Comparison of ENCODE assay signal across 18 cellular contexts in the genomic region with DNA sequence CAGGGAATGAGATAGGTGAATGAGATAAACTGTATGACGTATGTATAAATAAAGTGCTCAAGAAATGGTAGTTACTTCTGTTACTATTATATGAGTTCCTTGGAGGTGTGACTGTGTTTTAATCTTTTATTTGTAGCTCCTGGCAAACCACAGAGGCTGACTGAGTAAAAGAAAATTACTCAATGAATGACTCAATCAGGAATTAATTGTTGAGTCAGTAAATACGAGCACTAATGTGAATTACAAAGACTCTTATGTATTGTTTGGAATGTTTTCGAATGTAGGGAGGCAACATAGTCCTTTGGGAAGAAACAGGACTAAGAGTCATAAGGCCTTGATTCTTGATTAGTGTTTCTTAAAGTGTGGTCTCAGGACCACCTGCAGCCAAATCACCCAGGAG. TPM values are rescaled to one million over a fixed set of nuclear protein-coding genes. Genes with fewer than 3 reads are reported as not detected.
DNase-seq lines count a peak whose midpoint lies in the region; ATAC-seq and TF ChIP-seq lines count a peak whose summit lies in the region.
"Had no signal": no experiment of that assay in that cellular context is flagged by ENCODE, and none has a peak within 500 bp of the region (broad histone marks: within the 10 kb centered on the region; RNA-seq: fewer than 3 reads in every experiment).

No MANE protein-coding gene starts in this region.

- no peaks in the 10 kb centered on the region for H3K27me3 ChIP-seq in osteoblast (ENCODE audit: insufficient read depth, low read length)
- H3K27me3 ChIP-seq: BE2C had no signal

- peaks cover 3% of the 10 kb centered on the region for H3K27me3 Mint-ChIP-seq in activated naive CD4-positive, alpha-beta T cell treated with anti-CD3 and anti-CD28 coated beads for 36 hours (ENCODE audit: low read depth)
- H3K27me3 Mint-ChIP-seq: stimulated activated memory B cell treated with anti-CD40 and anti-IgM and Interleukin-4, amounts not matched to agents 10 μg/mL and 1 μg/mL and 100 μg/mL, for 72 hours had no signal

- DNase-seq in Daoy (ENCODE audit: low read depth) = peak; percentile 40
- peak; percentile 70 for DNase-seq in RWPE1 (ENCODE audit: low spot score)
- DNase-seq in fibroblast of gingiva (ENCODE audit: low read depth) = peak; percentile 85
- DNase-seq in osteoblast (ENCODE audit: insufficient read length, low spot score, missing footprints) = peak; percentile 0
- no peak for DNase-seq in T1000 (lab: John Stamatoyannopoulos, UW)
- no peak for DNase-seq in GM19238 (ENCODE audit: insufficient read length, low spot score)
- no peak for DNase-seq in activated naive CD4-positive, alpha-beta T cell treated with anti-CD3 and anti-CD28 coated beads for 36 hours
- DNase-seq: activated CD4-positive, CD25-positive, alpha-beta regulatory T cell treated with anti-CD3 and anti-CD28 coated beads, Interleukin-2, amount 50 U/mL, for 72 hours; activated T-cell treated with anti-CD3 and anti-CD28 coated beads, Interleukin-2, amount 50 U/mL, for 1 hour; BE2C; DND-41; effector CD8-positive, alpha-beta T cell; GOT3; MM.1S had no signal

- H3K27ac ChIP-seq in RWPE1 = no peak overlapping the region
- H3K27ac ChIP-seq in osteoblast (ENCODE audit: low read depth, low read length) = peak overlapping the region; percentile 95
- H3K27ac ChIP-seq: prostate gland had no signal

- peak overlapping the region; percentile 18 for H3K4me2 ChIP-seq in osteoblast (ENCODE audit: insufficient read depth, low read length)

- H3K4me3 ChIP-seq in osteoblast (ENCODE audit: insufficient read depth, low read length) = no peak overlapping the region
- H3K4me3 ChIP-seq: prostate gland had no signal

- intact Hi-C loops in activated naive CD4-positive, alpha-beta T cell treated with anti-CD3 and anti-CD28 coated beads for 36 hours (cut with micrococcal nuclease) = no loop called here

- H3K4me3 Mint-ChIP-seq in activated naive CD4-positive, alpha-beta T cell treated with anti-CD3 and anti-CD28 coated beads for 36 hours = no peak overlapping the region
- H3K4me3 Mint-ChIP-seq: stimulated activated memory B cell treated with anti-CD40 and anti-IgM and Interleukin-4, amounts not matched to agents 10 μg/mL and 1 μg/mL and 100 μg/mL, for 72 hours had no signal

- H4K20me1 ChIP-seq in osteoblast (ENCODE audit: insufficient read depth, low read length) = no peaks in the 10 kb centered on the region

- no peak overlapping the region for H3K27ac Mint-ChIP-seq in activated naive CD4-positive, alpha-beta T cell treated with anti-CD3 and anti-CD28 coated beads for 36 hours
- H3K27ac Mint-ChIP-seq: stimulated activated memory B cell treated with anti-CD40 and anti-IgM and Interleukin-4, amounts not matched to agents 10 μg/mL and 1 μg/mL and 100 μg/mL, for 72 hours had no signal

- POLR2A ChIA-PET in RWPE1 (lab: Yijun Ruan, JAX; ENCODE audit: low non-redundant PET) = interaction anchor here (0.7 kb wide), 1 partner anchor 322 kb away, joined by 3 read pairs; no protein-coding TSS in a partner anchor

- TF ChIP-seq CTCF in RWPE1 (conservative IDR thresholded peaks at IDR 0.05; ENCODE audit: low read depth) = no peak
- no peak for TF ChIP-seq CTCF in osteoblast (IDR thresholded peaks at IDR 0.05; ENCODE audit: extremely low read depth, low read depth, low read length)

- no peaks in the 10 kb centered on the region for H3K9me3 Mint-ChIP-seq in activated naive CD4-positive, alpha-beta T cell treated with anti-CD3 and anti-CD28 coated beads for 36 hours
- H3K9me3 Mint-ChIP-seq: stimulated activated memory B cell treated with anti-CD40 and anti-IgM and Interleukin-4, amounts not matched to agents 10 μg/mL and 1 μg/mL and 100 μg/mL, for 72 hours had no signal

- CTCF ChIA-PET in RWPE1 (lab: Yijun Ruan, JAX) = interaction anchor here (1.4 kb wide), 1 partner anchor 35 kb away, joined by 3 read pairs; no protein-coding TSS in a partner anchor
- CTCF ChIA-PET in activated naive CD4-positive, alpha-beta T cell treated with anti-CD3 and anti-CD28 coated beads for 36 hours (lab: Charles Lee) = no interaction called here

- peaks cover 95% of the 10 kb centered on the region for H3K79me2 ChIP-seq in osteoblast (ENCODE audit: insufficient read depth, low read length)

- H3K9me3 ChIP-seq in osteoblast (ENCODE audit: low read depth, low read length) = no peaks in the 10 kb centered on the region
- H3K9me3 ChIP-seq: BE2C, prostate gland had no signal

- H3K4me1 Mint-ChIP-seq in activated naive CD4-positive, alpha-beta T cell treated with anti-CD3 and anti-CD28 coated beads for 36 hours (ENCODE audit: low read depth) = no peaks in the 10 kb centered on the region
- H3K4me1 Mint-ChIP-seq: stimulated activated memory B cell treated with anti-CD40 and anti-IgM and Interleukin-4, amounts not matched to agents 10 μg/mL and 1 μg/mL and 100 μg/mL, for 72 hours had no signal

- no peak overlapping the region for H2AFZ ChIP-seq in osteoblast (ENCODE audit: low read length)

- peaks cover 90% of the 10 kb centered on the region for H3K4me1 ChIP-seq in osteoblast (ENCODE audit: insufficient read depth, low read length)
- H3K4me1 ChIP-seq: BE2C had no signal

- peaks cover 63% of the 10 kb centered on the region for H3K36me3 ChIP-seq in osteoblast (ENCODE audit: insufficient read depth, low read length)
- H3K36me3 ChIP-seq: BE2C, prostate gland had no signal

- H3K36me3 Mint-ChIP-seq in activated naive CD4-positive, alpha-beta T cell treated with anti-CD3 and anti-CD28 coated beads for 36 hours (ENCODE audit: low read depth) = no peaks in the 10 kb centered on the region
- H3K36me3 Mint-ChIP-seq: stimulated activated memory B cell treated with anti-CD40 and anti-IgM and Interleukin-4, amounts not matched to agents 10 μg/mL and 1 μg/mL and 100 μg/mL, for 72 hours had no signal

- no peak for ATAC-seq in HG03045 (IDR thresholded peaks at IDR 0.05; ENCODE audit: unreplicated experiment)
- ATAC-seq: stimulated activated memory B cell treated with anti-CD40 and anti-IgM and Interleukin-4, amounts not matched to agents 10 μg/mL and 1 μg/mL and 100 μg/mL, for 72 hours had no signal

RNA-seq across cellular contexts. Expression of gene BLID, which starts 51.1 kb away (rescaled TPM):
- 0.34 TPM in 1 of 2 replicates, not detected in the other for total RNA-seq in Daoy (2014; rRNA removed; shearing (Covaris generic))
- total RNA-seq in osteoblast = 18.1 and 20.0 TPM in 2 replicates
- total RNA-seq in activated naive CD4-positive, alpha-beta T cell treated with anti-CD3 and anti-CD28 coated beads for 36 hours = not detected
- total RNA-seq: mononuclear cell had no signal

Comparison
In these comparisons a context has a peak if more than half of its experiments do, and no peak if none do; other contexts are left out.
1. DNase-seq: peak in Daoy (single experiment), RWPE1 (single experiment), fibroblast of gingiva (single experiment) and osteoblast (single experiment); none in T1000 (single experiment), GM19238 (single experiment) and activated naive CD4-positive, alpha-beta T cell treated with anti-CD3 and anti-CD28 coated beads for 36 hours (single experiment).
2. RNA of gene BLID, which starts 51.1 kb away (total RNA-seq): 18.1 to 20.0 TPM in osteoblast; 0.34 TPM in Daoy and not detected in activated naive CD4-positive, alpha-beta T cell treated with anti-CD3 and anti-CD28 coated beads for 36 hours; every median in the first group is over 10 times any median in the second.